In genomic region chr1:234373064-234373937, GRCh38 we compare ENCODE assay signal across 8 cellular contexts. TPM values are rescaled to one million over a fixed set of nuclear protein-coding genes. Genes with fewer than 3 reads are reported as not detected.
DNase-seq lines count a peak whose midpoint lies in the region; ATAC-seq and TF ChIP-seq lines count a peak whose summit lies in the region.

A gene with protein sequence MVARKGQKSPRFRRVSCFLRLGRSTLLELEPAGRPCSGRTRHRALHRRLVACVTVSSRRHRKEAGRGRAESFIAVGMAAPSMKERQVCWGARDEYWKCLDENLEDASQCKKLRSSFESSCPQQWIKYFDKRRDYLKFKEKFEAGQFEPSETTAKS (plus strand): TSS chr1:234373456. CDS start chr1:234373467, 11 bp downstream.

- H3K27me3 ChIP-seq in Panc1 (ENCODE audit: control insufficient read depth, insufficient read depth, low read length) (no peaks in the 10 kb centered on the region), muscle layer of colon (ENCODE audit: control insufficient read depth in 1 of 2, insufficient read depth in 2 of 2, low read length in 2 of 2) (no peaks in the 10 kb centered on the region)

- no TSS peak for BruUV-seq in Panc1 (replicated peaks; lab: Mats Ljungman, UMichigan)

- in situ Hi-C loops in Panc1 (cut with HindIII; ENCODE audit: low pct_unique_long_range_greater_than_20kb, low sequenced_read_pairs) = no loop called here

- ATAC-seq in GM21723 (IDR thresholded peaks at IDR 0.05; ENCODE audit: unreplicated experiment) (peak; percentile 92), Panc1 (peak; percentile 99), esophagus mucosa (peak; percentile 98)
- ATAC-seq in activated T-cell treated with anti-CD3 and anti-CD28 coated beads, Interleukin-2, amount 50 U/mL, for 4 hours = peak; percentile 87 to 89

- H3K36me3 Mint-ChIP-seq in activated T-cell treated with anti-CD3 and anti-CD28 coated beads, Interleukin-2, amount 50 U/mL, for 4 hours (ENCODE audit: insufficient read depth) = peaks cover 29% of the 10 kb centered on the region

- POLR2A ChIA-PET in Panc1 (lab: Charles Lee) = interaction anchor here (0.6 to 0.9 kb wide), 2 partner anchors 53 to 341 kb away, joined by 4 read pairs; no protein-coding TSS in a partner anchor

- peaks cover 67% of the 10 kb centered on the region for H3K4me1 Mint-ChIP-seq in activated T-cell treated with anti-CD3 and anti-CD28 coated beads, Interleukin-2, amount 50 U/mL, for 4 hours (ENCODE audit: low read depth)

- no peaks in the 10 kb centered on the region for H3K9me3 Mint-ChIP-seq in activated T-cell treated with anti-CD3 and anti-CD28 coated beads, Interleukin-2, amount 50 U/mL, for 4 hours

- peak within 1 kb of the TSS; percentile 99 for H3K27ac ChIP-seq in Panc1 (ENCODE audit: low read length)
- peak within 1 kb of the TSS; percentile 97 for H3K27ac ChIP-seq in muscle layer of colon (ENCODE audit: low read depth, low read length)

- H3K4me1 ChIP-seq in Panc1 (ENCODE audit: control insufficient read depth, insufficient read depth, low read length) (peaks cover 7% of the 10 kb centered on the region), muscle layer of colon (ENCODE audit: insufficient read depth, low read length) (peaks cover 21% of the 10 kb centered on the region)

- no peaks in the 10 kb centered on the region for H3K27me3 Mint-ChIP-seq in activated T-cell treated with anti-CD3 and anti-CD28 coated beads, Interleukin-2, amount 50 U/mL, for 4 hours (ENCODE audit: low read depth)

- H3K9me3 ChIP-seq in Panc1 (ENCODE audit: control insufficient read depth, insufficient read depth, low read depth, low read length) (no peaks in the 10 kb centered on the region), muscle layer of colon (ENCODE audit: low read length) (no peaks in the 10 kb centered on the region)

- DNase-seq in DMS53 treated with DMSO at 0.1 percent for 48 hours (lab: John Stamatoyannopoulos, UW; ENCODE audit: unreplicated experiment) (peak; percentile 92), KG1 (lab: John Stamatoyannopoulos, UW) (peak; percentile 97), Panc1 (ENCODE audit: low read depth, low spot score) (peak; percentile 89)
- DNase-seq in activated T-cell treated with anti-CD3 and anti-CD28 coated beads, Interleukin-2, amount 50 U/mL, for 4 hours = peak; percentile 85
- peak; percentile 84 for DNase-seq in stimulated activated CD8-positive, alpha-beta memory T cell treated with anti-CD3 and anti-CD28 coated beads, Interleukin-7, amount 100 ng/mL, for 24 hours (ENCODE audit: low read depth)

- intact Hi-C loops in Panc1 (cut with micrococcal nuclease; ENCODE audit: unreplicated experiment) = no loop called here

- H3K4me3 ChIP-seq in Panc1 (ENCODE audit: low read depth in 2 of 2, low read length in 2 of 2) (peak within 1 kb of the TSS; percentile 94 to 97), muscle layer of colon (ENCODE audit: low read depth in 1 of 2, low read length in 2 of 2) (peak within 1 kb of the TSS; percentile 87 to 93)

- H3K4me3 Mint-ChIP-seq in activated T-cell treated with anti-CD3 and anti-CD28 coated beads, Interleukin-2, amount 50 U/mL, for 4 hours = peak within 1 kb of the TSS; percentile 88

- CTCF ChIA-PET in Panc1 (lab: Charles Lee) = interaction anchor here (0.6 kb wide), 1 partner anchor 730 kb away, joined by 7 read pairs; no protein-coding TSS in a partner anchor

- H3K9ac ChIP-seq in muscle layer of colon (ENCODE audit: low read length) = peak within 1 kb of the TSS; percentile 79

- H3K36me3 ChIP-seq in Panc1 (ENCODE audit: control insufficient read depth, insufficient read depth, low read length) = peaks cover 16% of the 10 kb centered on the region
- peaks cover 22% of the 10 kb centered on the region for H3K36me3 ChIP-seq in muscle layer of colon (ENCODE audit: insufficient read depth, low read length)

- TF ChIP-seq CTCF in Panc1 (IDR thresholded peaks at IDR 0.05) = no peak

RNA-seq across cellular contexts. Expression of the gene that starts here (rescaled TPM):
- total RNA-seq in Panc1 (2021; ENCODE audit: unreplicated experiment) (50.1 TPM), esophagus mucosa (33.2 TPM)
- polyA plus RNA-seq in Panc1 (2012; ENCODE audit: insufficient read length) = 34.4 TPM
- 10 to 100 TPM; 55.6 to 65.4 (median 62.8) TPM for total RNA-seq in activated T-cell treated with anti-CD3 and anti-CD28 coated beads, Interleukin-2, amount 50 U/mL, for 4 hours

Comparison
In these comparisons a context has a peak if more than half of its experiments do, and no peak if none do; other contexts are left out.
1. Peak in every context shown above with its lines: DNase-seq, ATAC-seq, H3K4me3 ChIP-seq and H3K27ac ChIP-seq.